10 cellular contexts compared by ENCODE assay signal in the genomic region with DNA sequence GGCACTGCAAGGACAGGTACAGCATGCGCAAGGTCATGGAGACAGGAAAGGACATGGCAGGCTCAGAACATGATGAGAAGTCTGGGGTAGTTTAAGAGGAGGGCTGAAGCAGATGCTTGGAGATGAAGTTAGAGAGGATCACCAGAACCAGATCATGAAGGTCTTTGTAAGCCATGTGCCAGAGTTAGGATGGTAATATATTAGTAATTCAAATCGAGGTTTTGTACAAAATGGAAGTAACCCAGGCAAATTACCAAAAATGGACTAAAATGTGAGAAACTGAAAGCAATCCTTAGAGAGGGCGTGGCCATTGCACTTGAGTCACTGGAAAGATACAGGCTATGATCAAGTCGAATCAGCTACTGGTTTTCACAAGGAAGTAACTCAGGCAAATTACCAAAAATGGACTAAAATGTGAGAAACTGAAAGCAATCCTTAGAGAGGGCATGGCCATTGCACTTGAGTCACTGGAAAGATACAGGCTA. TPM values are rescaled to one million over a fixed set of nuclear protein-coding genes. Genes with fewer than 3 reads are reported as not detected.
DNase-seq lines count a peak whose midpoint lies in the region; ATAC-seq and TF ChIP-seq lines count a peak whose summit lies in the region.
"Had no signal": no experiment of that assay in that cellular context is flagged by ENCODE, and none has a peak within 500 bp of the region (broad histone marks: within the 10 kb centered on the region; RNA-seq: fewer than 3 reads in every experiment).

No MANE protein-coding gene starts in this region.

- H3K9me3 Mint-ChIP-seq in activated CD4-positive, alpha-beta T cell treated with anti-CD3 and anti-CD28 coated beads, Interleukin-2, amount 10 ng/mL, durations not matched to agents 7 days and 5 days: no peaks in the 10 kb centered on the region
- no peaks in the 10 kb centered on the region for H3K9me3 Mint-ChIP-seq in activated T-cell treated with anti-CD3 and anti-CD28 coated beads, Interleukin-2, amount 50 U/mL, for 72 hours
- no peaks in the 10 kb centered on the region for H3K9me3 Mint-ChIP-seq in chondrocyte (ENCODE audit: low read depth)

- peaks cover 5% of the 10 kb centered on the region for H3K4me1 Mint-ChIP-seq in activated CD4-positive, alpha-beta T cell treated with anti-CD3 and anti-CD28 coated beads, Interleukin-2, amount 10 ng/mL, durations not matched to agents 7 days and 5 days
- peaks cover 11% of the 10 kb centered on the region for H3K4me1 Mint-ChIP-seq in activated T-cell treated with anti-CD3 and anti-CD28 coated beads, Interleukin-2, amount 50 U/mL, for 72 hours (ENCODE audit: low read depth)
- no peaks in the 10 kb centered on the region for H3K4me1 Mint-ChIP-seq in chondrocyte (ENCODE audit: low read depth)

- no peak overlapping the region for H3K4me3 Mint-ChIP-seq in activated CD4-positive, alpha-beta T cell treated with anti-CD3 and anti-CD28 coated beads, Interleukin-2, amount 10 ng/mL, durations not matched to agents 7 days and 5 days
- no peak overlapping the region for H3K4me3 Mint-ChIP-seq in activated T-cell treated with anti-CD3 and anti-CD28 coated beads, Interleukin-2, amount 50 U/mL, for 72 hours
- H3K4me3 Mint-ChIP-seq in chondrocyte (ENCODE audit: unreplicated experiment): no peak overlapping the region
- H3K4me3 Mint-ChIP-seq: naive B cell had no signal

- peak; percentile 12 for DNase-seq in activated CD4-positive, alpha-beta T cell treated with anti-CD3 and anti-CD28 coated beads, Interleukin-2, amount 10 ng/mL, durations not matched to agents 7 days and 5 days
- DNase-seq in activated CD4-positive, alpha-beta T cell treated with anti-CD3 and anti-CD28 coated beads, Interleukin-2, amount 50 U/mL, for 4 hours: no peak
- DNase-seq in activated T-cell treated with anti-CD3 and anti-CD28 coated beads, Interleukin-2, amount 50 U/mL, for 72 hours: peak in 1 of 2 donors; percentile 14
- DNase-seq in skeletal muscle cell (ENCODE audit: low read depth): peak; percentile 13
- no peak for DNase-seq in chondrocyte (ENCODE audit: low spot score)
- DNase-seq in effector CD4-positive, alpha-beta T cell: no peak
- no peak for DNase-seq in ecto neural progenitor cell (ENCODE audit: low spot score)
- DNase-seq: naive B cell had no signal

- TF ChIP-seq CTCF in chondrocyte (IDR thresholded peaks at IDR 0.05): no peak

- H3K4me3 ChIP-seq in skeletal muscle cell (ENCODE audit: low read depth, low read length): no peak overlapping the region
- H3K4me3 ChIP-seq: BLaER1 had no signal

- no peaks in the 10 kb centered on the region for H3K36me3 Mint-ChIP-seq in activated CD4-positive, alpha-beta T cell treated with anti-CD3 and anti-CD28 coated beads, Interleukin-2, amount 10 ng/mL, durations not matched to agents 7 days and 5 days (ENCODE audit: low read depth)
- no peaks in the 10 kb centered on the region for H3K36me3 Mint-ChIP-seq in activated T-cell treated with anti-CD3 and anti-CD28 coated beads, Interleukin-2, amount 50 U/mL, for 72 hours (ENCODE audit: insufficient read depth in 2 of 2)
- H3K36me3 Mint-ChIP-seq in chondrocyte (ENCODE audit: low read depth): peaks cover 2% of the 10 kb centered on the region
- H3K36me3 Mint-ChIP-seq: naive B cell had no signal

- POLR2A ChIA-PET in activated CD4-positive, alpha-beta T cell treated with anti-CD3 and anti-CD28 coated beads, Interleukin-2, amount 10 ng/mL, durations not matched to agents 7 days and 5 days (lab: Charles Lee): no interaction called here

- CTCF ChIA-PET in activated CD4-positive, alpha-beta T cell treated with anti-CD3 and anti-CD28 coated beads, Interleukin-2, amount 10 ng/mL, durations not matched to agents 7 days and 5 days (lab: Charles Lee): no interaction called here

- peak; percentile 67 for ATAC-seq in HG03354 (IDR thresholded peaks at IDR 0.05; ENCODE audit: poor library complexity, severe bottlenecking, unreplicated experiment)
- ATAC-seq in activated T-cell treated with anti-CD3 and anti-CD28 coated beads, Interleukin-2, amount 50 U/mL, for 72 hours (replicated peaks in 1 of 2): peak; percentile 70 to 83

- peaks cover 12% of the 10 kb centered on the region for H3K27me3 Mint-ChIP-seq in activated CD4-positive, alpha-beta T cell treated with anti-CD3 and anti-CD28 coated beads, Interleukin-2, amount 10 ng/mL, durations not matched to agents 7 days and 5 days
- H3K27me3 Mint-ChIP-seq in activated T-cell treated with anti-CD3 and anti-CD28 coated beads, Interleukin-2, amount 50 U/mL, for 72 hours (ENCODE audit: low read depth): peaks cover 17% of the 10 kb centered on the region
- peaks cover 9% of the 10 kb centered on the region for H3K27me3 Mint-ChIP-seq in chondrocyte (ENCODE audit: low read depth)

- H3K27ac Mint-ChIP-seq in activated CD4-positive, alpha-beta T cell treated with anti-CD3 and anti-CD28 coated beads, Interleukin-2, amount 10 ng/mL, durations not matched to agents 7 days and 5 days: peak overlapping the region; percentile 66
- H3K27ac Mint-ChIP-seq in activated T-cell treated with anti-CD3 and anti-CD28 coated beads, Interleukin-2, amount 50 U/mL, for 72 hours: no peak overlapping the region
- no peak overlapping the region for H3K27ac Mint-ChIP-seq in chondrocyte (ENCODE audit: unreplicated experiment)
- H3K27ac Mint-ChIP-seq: naive B cell had no signal

RNA-seq across cellular contexts. Expression of gene RXFP1, which starts 13.5 kb away (rescaled TPM):
- not detected for total RNA-seq in activated CD4-positive, alpha-beta T cell treated with anti-CD3 and anti-CD28 coated beads, Interleukin-2, amount 10 ng/mL, durations not matched to agents 7 days and 5 days
- total RNA-seq in activated T-cell treated with anti-CD3 and anti-CD28 coated beads, Interleukin-2, amount 50 U/mL, for 72 hours: not detected
- total RNA-seq in chondrocyte: not detected in 3 replicates

Comparison
In these comparisons a context has a peak if more than half of its experiments do, and no peak if none do; other contexts are left out.
1. DNase-seq: peak in activated CD4-positive, alpha-beta T cell treated with anti-CD3 and anti-CD28 coated beads, Interleukin-2, amount 10 ng/mL, durations not matched to agents 7 days and 5 days (single experiment) and skeletal muscle cell (single experiment); none in activated CD4-positive, alpha-beta T cell treated with anti-CD3 and anti-CD28 coated beads, Interleukin-2, amount 50 U/mL, for 4 hours (0 of 2), chondrocyte (single experiment), effector CD4-positive, alpha-beta T cell (single experiment) and ecto neural progenitor cell (single experiment).